In the genomic region with DNA sequence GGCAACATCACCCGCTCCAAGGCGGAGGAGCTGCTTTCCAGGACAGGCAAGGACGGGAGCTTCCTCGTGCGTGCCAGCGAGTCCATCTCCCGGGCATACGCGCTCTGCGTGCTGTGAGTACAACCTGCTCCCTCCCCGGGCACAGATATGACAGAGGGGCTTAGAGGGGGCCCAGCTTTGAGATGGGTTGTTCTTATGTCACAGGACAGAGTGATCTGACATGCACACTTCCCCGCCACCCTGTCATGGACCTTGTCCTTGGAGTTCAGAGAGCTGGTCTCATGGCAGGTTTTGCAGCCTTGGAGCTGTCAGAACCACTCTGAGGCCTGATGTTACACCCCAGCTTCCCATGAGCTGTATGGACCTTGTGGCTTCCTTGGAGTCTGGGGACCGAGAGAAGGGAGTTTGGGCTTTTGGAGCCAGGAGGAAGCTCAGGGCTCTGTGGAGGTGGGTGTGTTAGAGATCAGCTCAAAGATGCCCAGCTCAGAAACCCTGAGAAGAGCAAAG, we compare ENCODE assay signal across 1 cellular context.
A peak's percentile ranks its signal among the peaks of the same experiment; 100 is the strongest.
TF ChIP-seq lines count a peak whose summit lies in the region.

No MANE protein-coding gene starts in this region.

TF ChIP-seq in HepG2, 621 proteins besides CTCF, POLR2A, EP300 and RAD21 (continued from another document and continues in another):
- TF ChIP-seq HMGXB3 (CRISPR knock-in tag; IDR thresholded peaks at IDR 0.05; ENCODE audit: borderline replicate concordance) (no peak), ZNF550 (CRISPR knock-in tag; IDR thresholded peaks at IDR 0.05; ENCODE audit: borderline replicate concordance) (peak; percentile 61; the same call in 1 of the 2 replicates), ETV5 (CRISPR knock-in tag; IDR thresholded peaks at IDR 0.05; ENCODE audit: borderline replicate concordance) (peak; percentile 3; the same call in 1 of the 2 replicates), NR3C1 (CRISPR knock-in tag; IDR thresholded peaks at IDR 0.05) (no peak), MEF2D (CRISPR knock-in tag; IDR thresholded peaks at IDR 0.05) (no peak; the same call in 1 of the 2 replicates), CCDC6 (CRISPR knock-in tag; IDR thresholded peaks at IDR 0.05) (peak; percentile 72; the same call in 1 of the 2 replicates), POLR2AphosphoS5 (IDR thresholded peaks at IDR 0.05; ENCODE audit: low read depth, low read length) (no peak), THAP11 (CRISPR knock-in tag; IDR thresholded peaks at IDR 0.05) (no peak), ZNF326 (CRISPR knock-in tag; IDR thresholded peaks at IDR 0.05; ENCODE audit: borderline replicate concordance) (no peak), RNF2 (conservative IDR thresholded peaks at IDR 0.05; ENCODE audit: low read depth) (peak; percentile 57; the same call in 1 of the 2 replicates), ZNF557 (CRISPR knock-in tag; IDR thresholded peaks at IDR 0.05) (no peak), NR2F1 (CRISPR knock-in tag; IDR thresholded peaks at IDR 0.05) (no peak), ZNF703 (CRISPR knock-in tag; IDR thresholded peaks at IDR 0.05; ENCODE audit: borderline replicate concordance) (no peak), ZSCAN12 (CRISPR knock-in tag; IDR thresholded peaks at IDR 0.05) (no peak), ZNF143 (CRISPR knock-in tag; IDR thresholded peaks at IDR 0.05) (0 out of 2 replicates have a peak, but pooled peaks have one; percentile 1), ZNF687 (CRISPR knock-in tag; IDR thresholded peaks at IDR 0.05) (peak; percentile 71), HDAC2 (CRISPR knock-in tag; IDR thresholded peaks at IDR 0.05) (peak; percentile 5; the same call in 1 of the 2 replicates), ZBTB7B (CRISPR knock-in tag; IDR thresholded peaks at IDR 0.05) (no peak), CREB1 (IDR thresholded peaks at IDR 0.05) (no peak), CREB1 (CRISPR knock-in tag; IDR thresholded peaks at IDR 0.05) (no peak), REPIN1 (CRISPR knock-in tag; IDR thresholded peaks at IDR 0.05; ENCODE audit: borderline replicate concordance, low read depth) (0 out of 2 replicates have a peak, but pooled peaks have one; percentile 68), SIX1 (CRISPR knock-in tag; IDR thresholded peaks at IDR 0.05; ENCODE audit: borderline replicate concordance) (no peak), IRX3 (CRISPR knock-in tag; IDR thresholded peaks at IDR 0.05; ENCODE audit: borderline replicate concordance, low read depth) (no peak), ZNF350 (CRISPR knock-in tag; IDR thresholded peaks at IDR 0.05; ENCODE audit: borderline replicate concordance, low read depth) (no peak), ONECUT2 (CRISPR knock-in tag; IDR thresholded peaks at IDR 0.05) (no peak), RBM39 (IDR thresholded peaks at IDR 0.05; ENCODE audit: low read depth, low read length, poor library complexity, severe bottlenecking) (no peak), ARNTL (CRISPR knock-in tag; IDR thresholded peaks at IDR 0.05) (0 out of 2 replicates have a peak, but pooled peaks have one; percentile 52), SAFB2 (CRISPR knock-in tag; IDR thresholded peaks at IDR 0.05; ENCODE audit: borderline replicate concordance, low read depth) (0 out of 2 replicates have a peak, but pooled peaks have one; percentile 6), SRF (IDR thresholded peaks at IDR 0.05; ENCODE audit: low read depth, low read length) (no peak), ZBTB7A (CRISPR knock-in tag; IDR thresholded peaks at IDR 0.05) (0 out of 2 replicates have a peak, but pooled peaks have one; percentile 40), HIC2 (CRISPR knock-in tag; IDR thresholded peaks at IDR 0.05; ENCODE audit: low read depth) (peak; percentile 70; the same call in 1 of the 2 replicates), ZNF704 (CRISPR knock-in tag; IDR thresholded peaks at IDR 0.05; ENCODE audit: borderline replicate concordance) (no peak), ZBTB38 (CRISPR knock-in tag; IDR thresholded peaks at IDR 0.05) (no peak; the same call in 1 of the 2 replicates), HIVEP1 (CRISPR knock-in tag; IDR thresholded peaks at IDR 0.05) (no peak; the same call in 1 of the 2 replicates), ZNF878 (CRISPR knock-in tag; IDR thresholded peaks at IDR 0.05) (no peak), SATB2 (CRISPR knock-in tag; IDR thresholded peaks at IDR 0.05) (no peak)
- TF ChIP-seq, protein P1, sequence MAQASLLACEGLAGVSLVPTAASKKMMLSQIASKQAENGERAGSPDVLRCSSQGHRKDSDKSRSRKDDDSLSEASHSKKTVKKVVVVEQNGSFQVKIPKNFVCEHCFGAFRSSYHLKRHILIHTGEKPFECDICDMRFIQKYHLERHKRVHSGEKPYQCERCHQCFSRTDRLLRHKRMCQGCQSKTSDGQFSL (CRISPR knock-in tag; IDR thresholded peaks at IDR 0.05): no peak
- TF ChIP-seq, protein P2, sequence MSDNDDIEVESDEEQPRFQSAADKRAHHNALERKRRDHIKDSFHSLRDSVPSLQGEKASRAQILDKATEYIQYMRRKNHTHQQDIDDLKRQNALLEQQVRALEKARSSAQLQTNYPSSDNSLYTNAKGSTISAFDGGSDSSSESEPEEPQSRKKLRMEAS (IDR thresholded peaks at IDR 0.05): no peak; the same call in none of the 2 replicates
- TF ChIP-seq, protein P3, sequence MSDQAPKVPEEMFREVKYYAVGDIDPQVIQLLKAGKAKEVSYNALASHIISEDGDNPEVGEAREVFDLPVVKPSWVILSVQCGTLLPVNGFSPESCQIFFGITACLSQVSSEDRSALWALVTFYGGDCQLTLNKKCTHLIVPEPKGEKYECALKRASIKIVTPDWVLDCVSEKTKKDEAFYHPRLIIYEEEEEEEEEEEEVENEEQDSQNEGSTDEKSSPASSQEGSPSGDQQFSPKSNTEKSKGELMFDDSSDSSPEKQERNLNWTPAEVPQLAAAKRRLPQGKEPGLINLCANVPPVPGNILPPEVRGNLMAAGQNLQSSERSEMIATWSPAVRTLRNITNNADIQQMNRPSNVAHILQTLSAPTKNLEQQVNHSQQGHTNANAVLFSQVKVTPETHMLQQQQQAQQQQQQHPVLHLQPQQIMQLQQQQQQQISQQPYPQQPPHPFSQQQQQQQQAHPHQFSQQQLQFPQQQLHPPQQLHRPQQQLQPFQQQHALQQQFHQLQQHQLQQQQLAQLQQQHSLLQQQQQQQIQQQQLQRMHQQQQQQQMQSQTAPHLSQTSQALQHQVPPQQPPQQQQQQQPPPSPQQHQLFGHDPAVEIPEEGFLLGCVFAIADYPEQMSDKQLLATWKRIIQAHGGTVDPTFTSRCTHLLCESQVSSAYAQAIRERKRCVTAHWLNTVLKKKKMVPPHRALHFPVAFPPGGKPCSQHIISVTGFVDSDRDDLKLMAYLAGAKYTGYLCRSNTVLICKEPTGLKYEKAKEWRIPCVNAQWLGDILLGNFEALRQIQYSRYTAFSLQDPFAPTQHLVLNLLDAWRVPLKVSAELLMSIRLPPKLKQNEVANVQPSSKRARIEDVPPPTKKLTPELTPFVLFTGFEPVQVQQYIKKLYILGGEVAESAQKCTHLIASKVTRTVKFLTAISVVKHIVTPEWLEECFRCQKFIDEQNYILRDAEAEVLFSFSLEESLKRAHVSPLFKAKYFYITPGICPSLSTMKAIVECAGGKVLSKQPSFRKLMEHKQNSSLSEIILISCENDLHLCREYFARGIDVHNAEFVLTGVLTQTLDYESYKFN (CRISPR knock-in tag; conservative IDR thresholded peaks at IDR 0.05): no peak; the same call in 1 of the 2 replicates
- TF ChIP-seq, protein P4, sequence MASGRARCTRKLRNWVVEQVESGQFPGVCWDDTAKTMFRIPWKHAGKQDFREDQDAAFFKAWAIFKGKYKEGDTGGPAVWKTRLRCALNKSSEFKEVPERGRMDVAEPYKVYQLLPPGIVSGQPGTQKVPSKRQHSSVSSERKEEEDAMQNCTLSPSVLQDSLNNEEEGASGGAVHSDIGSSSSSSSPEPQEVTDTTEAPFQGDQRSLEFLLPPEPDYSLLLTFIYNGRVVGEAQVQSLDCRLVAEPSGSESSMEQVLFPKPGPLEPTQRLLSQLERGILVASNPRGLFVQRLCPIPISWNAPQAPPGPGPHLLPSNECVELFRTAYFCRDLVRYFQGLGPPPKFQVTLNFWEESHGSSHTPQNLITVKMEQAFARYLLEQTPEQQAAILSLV (CRISPR knock-in tag; IDR thresholded peaks at IDR 0.05; ENCODE audit: borderline replicate concordance): peak; percentile 35; the same call in 1 of the 2 replicates
- TF ChIP-seq, protein P5, sequence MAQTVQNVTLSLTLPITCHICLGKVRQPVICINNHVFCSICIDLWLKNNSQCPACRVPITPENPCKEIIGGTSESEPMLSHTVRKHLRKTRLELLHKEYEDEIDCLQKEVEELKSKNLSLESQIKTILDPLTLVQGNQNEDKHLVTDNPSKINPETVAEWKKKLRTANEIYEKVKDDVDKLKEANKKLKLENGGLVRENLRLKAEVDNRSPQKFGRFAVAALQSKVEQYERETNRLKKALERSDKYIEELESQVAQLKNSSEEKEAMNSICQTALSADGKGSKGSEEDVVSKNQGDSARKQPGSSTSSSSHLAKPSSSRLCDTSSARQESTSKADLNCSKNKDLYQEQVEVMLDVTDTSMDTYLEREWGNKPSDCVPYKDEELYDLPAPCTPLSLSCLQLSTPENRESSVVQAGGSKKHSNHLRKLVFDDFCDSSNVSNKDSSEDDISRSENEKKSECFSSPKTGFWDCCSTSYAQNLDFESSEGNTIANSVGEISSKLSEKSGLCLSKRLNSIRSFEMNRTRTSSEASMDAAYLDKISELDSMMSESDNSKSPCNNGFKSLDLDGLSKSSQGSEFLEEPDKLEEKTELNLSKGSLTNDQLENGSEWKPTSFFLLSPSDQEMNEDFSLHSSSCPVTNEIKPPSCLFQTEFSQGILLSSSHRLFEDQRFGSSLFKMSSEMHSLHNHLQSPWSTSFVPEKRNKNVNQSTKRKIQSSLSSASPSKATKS (CRISPR knock-in tag; IDR thresholded peaks at IDR 0.05): no peak
